1 cellular context compared by ENCODE assay signal in the genomic region with DNA sequence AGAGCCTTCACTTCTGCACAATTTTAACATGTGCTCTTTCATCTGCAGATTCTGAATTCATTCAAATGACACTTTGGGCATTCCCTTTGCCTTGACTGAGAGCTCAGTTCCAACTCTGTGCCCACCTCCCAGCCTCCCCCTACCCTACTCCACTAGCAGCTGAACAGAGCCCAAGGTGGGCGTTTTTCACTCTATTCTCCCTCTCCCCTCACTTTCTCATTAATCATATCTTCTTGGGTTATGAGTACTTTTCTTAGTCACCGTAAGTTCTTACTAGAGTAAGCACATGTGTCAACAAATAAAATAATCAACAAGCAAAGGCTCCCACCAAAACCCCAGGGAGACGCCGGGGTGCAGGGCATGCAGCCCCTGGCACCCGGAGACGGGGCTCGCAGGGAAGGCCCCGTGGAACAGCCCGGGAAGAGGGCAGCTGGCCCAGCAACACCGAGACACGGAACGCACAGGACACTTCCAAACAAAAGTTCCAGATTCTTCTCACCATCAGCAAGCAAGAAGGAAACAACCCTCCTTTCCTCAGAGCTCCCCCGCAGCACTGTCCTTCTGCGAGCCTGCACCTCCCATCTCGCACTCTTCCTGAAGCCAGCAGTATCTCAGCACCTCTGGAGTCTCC.
TF ChIP-seq lines count a peak whose summit lies in the region.

No MANE protein-coding gene starts in this region.

TF ChIP-seq in HepG2, 621 proteins besides CTCF, POLR2A, EP300 and RAD21 (continues in another document):
- TF ChIP-seq KDM6A (CRISPR knock-in tag; IDR thresholded peaks at IDR 0.05; ENCODE audit: low read depth) (no peak), CBX2 (IDR thresholded peaks at IDR 0.05; ENCODE audit: low read depth, low read length) (no peak), CBX2 (CRISPR knock-in tag; IDR thresholded peaks at IDR 0.05; ENCODE audit: low read depth) (no peak), ZNF451 (CRISPR knock-in tag; IDR thresholded peaks at IDR 0.05) (no peak), ZNF124 (CRISPR knock-in tag; IDR thresholded peaks at IDR 0.05) (no peak), ZNF761 (CRISPR knock-in tag; conservative IDR thresholded peaks at IDR 0.05) (no peak), ZNF782 (CRISPR knock-in tag; IDR thresholded peaks at IDR 0.05; ENCODE audit: borderline replicate concordance) (no peak), SP140L (CRISPR knock-in tag; IDR thresholded peaks at IDR 0.05; ENCODE audit: borderline replicate concordance) (no peak), CREB1 (IDR thresholded peaks at IDR 0.05) (no peak), CREB1 (CRISPR knock-in tag; IDR thresholded peaks at IDR 0.05) (no peak), ZZZ3 (CRISPR knock-in tag; IDR thresholded peaks at IDR 0.05; ENCODE audit: borderline replicate concordance) (no peak), SMC3 (IDR thresholded peaks at IDR 0.05; ENCODE audit: low read length) (no peak), ZNF234 (CRISPR knock-in tag; conservative IDR thresholded peaks at IDR 0.05) (no peak), ZNF3 (CRISPR knock-in tag; IDR thresholded peaks at IDR 0.05) (no peak), ZFP37 (CRISPR knock-in tag; IDR thresholded peaks at IDR 0.05; ENCODE audit: borderline replicate concordance) (peak; percentile 13; the same call in 1 of the 2 replicates), ZNF883 (CRISPR knock-in tag; IDR thresholded peaks at IDR 0.05; ENCODE audit: not compliant biosample characterization) (peak; percentile 7), ZNF317 (CRISPR knock-in tag; IDR thresholded peaks at IDR 0.05) (0 out of 2 replicates have a peak, but pooled peaks have one; percentile 7), ZNF101 (CRISPR knock-in tag; IDR thresholded peaks at IDR 0.05; ENCODE audit: borderline replicate concordance, low read depth) (no peak), ZNF768 (CRISPR knock-in tag; IDR thresholded peaks at IDR 0.05) (no peak), FIP1L1 (IDR thresholded peaks at IDR 0.05; ENCODE audit: borderline replicate concordance, insufficient read depth, low read depth, low read length) (no peak), MAFF (IDR thresholded peaks at IDR 0.05; ENCODE audit: low read depth, low read length) (no peak), NBN (conservative IDR thresholded peaks at IDR 0.05) (no peak), ZMYM4 (CRISPR knock-in tag; IDR thresholded peaks at IDR 0.05) (peak; percentile 0; the same call in 1 of the 2 replicates), ZNF232 (CRISPR knock-in tag; IDR thresholded peaks at IDR 0.05; ENCODE audit: borderline replicate concordance) (no peak), ZSCAN21 (CRISPR knock-in tag; IDR thresholded peaks at IDR 0.05; ENCODE audit: borderline replicate concordance) (0 out of 2 replicates have a peak, but pooled peaks have one; percentile 9), POLR2G (IDR thresholded peaks at IDR 0.05; ENCODE audit: low read depth, low read length) (no peak), MEIS2 (CRISPR knock-in tag; IDR thresholded peaks at IDR 0.05) (no peak), SP4 (CRISPR knock-in tag; IDR thresholded peaks at IDR 0.05) (0 out of 2 replicates have a peak, but pooled peaks have one; percentile 3), ZNF850 (CRISPR knock-in tag; conservative IDR thresholded peaks at IDR 0.05) (no peak), MTA3 (CRISPR knock-in tag; IDR thresholded peaks at IDR 0.05) (no peak), ZMAT3 (CRISPR knock-in tag; conservative IDR thresholded peaks at IDR 0.05) (0 out of 2 replicates have a peak, but pooled peaks have one; percentile 6), ZNF879 (CRISPR knock-in tag; IDR thresholded peaks at IDR 0.05) (peak; percentile 12; the same call in 1 of the 2 replicates), GTF3A (CRISPR knock-in tag; conservative IDR thresholded peaks at IDR 0.05) (no peak), POGZ (CRISPR knock-in tag; IDR thresholded peaks at IDR 0.05) (no peak), PCBP1 (IDR thresholded peaks at IDR 0.05; ENCODE audit: borderline replicate concordance, low read depth, low read length) (no peak)
- TF ChIP-seq, protein P1, sequence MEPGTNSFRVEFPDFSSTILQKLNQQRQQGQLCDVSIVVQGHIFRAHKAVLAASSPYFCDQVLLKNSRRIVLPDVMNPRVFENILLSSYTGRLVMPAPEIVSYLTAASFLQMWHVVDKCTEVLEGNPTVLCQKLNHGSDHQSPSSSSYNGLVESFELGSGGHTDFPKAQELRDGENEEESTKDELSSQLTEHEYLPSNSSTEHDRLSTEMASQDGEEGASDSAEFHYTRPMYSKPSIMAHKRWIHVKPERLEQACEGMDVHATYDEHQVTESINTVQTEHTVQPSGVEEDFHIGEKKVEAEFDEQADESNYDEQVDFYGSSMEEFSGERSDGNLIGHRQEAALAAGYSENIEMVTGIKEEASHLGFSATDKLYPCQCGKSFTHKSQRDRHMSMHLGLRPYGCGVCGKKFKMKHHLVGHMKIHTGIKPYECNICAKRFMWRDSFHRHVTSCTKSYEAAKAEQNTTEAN (CRISPR knock-in tag; conservative IDR thresholded peaks at IDR 0.05) = 0 out of 2 replicates have a peak, but pooled peaks have one; percentile 4
- TF ChIP-seq, protein P2, sequence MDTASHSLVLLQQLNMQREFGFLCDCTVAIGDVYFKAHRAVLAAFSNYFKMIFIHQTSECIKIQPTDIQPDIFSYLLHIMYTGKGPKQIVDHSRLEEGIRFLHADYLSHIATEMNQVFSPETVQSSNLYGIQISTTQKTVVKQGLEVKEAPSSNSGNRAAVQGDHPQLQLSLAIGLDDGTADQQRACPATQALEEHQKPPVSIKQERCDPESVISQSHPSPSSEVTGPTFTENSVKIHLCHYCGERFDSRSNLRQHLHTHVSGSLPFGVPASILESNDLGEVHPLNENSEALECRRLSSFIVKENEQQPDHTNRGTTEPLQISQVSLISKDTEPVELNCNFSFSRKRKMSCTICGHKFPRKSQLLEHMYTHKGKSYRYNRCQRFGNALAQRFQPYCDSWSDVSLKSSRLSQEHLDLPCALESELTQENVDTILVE (CRISPR knock-in tag; IDR thresholded peaks at IDR 0.05) = no peak
- TF ChIP-seq, protein P3, sequence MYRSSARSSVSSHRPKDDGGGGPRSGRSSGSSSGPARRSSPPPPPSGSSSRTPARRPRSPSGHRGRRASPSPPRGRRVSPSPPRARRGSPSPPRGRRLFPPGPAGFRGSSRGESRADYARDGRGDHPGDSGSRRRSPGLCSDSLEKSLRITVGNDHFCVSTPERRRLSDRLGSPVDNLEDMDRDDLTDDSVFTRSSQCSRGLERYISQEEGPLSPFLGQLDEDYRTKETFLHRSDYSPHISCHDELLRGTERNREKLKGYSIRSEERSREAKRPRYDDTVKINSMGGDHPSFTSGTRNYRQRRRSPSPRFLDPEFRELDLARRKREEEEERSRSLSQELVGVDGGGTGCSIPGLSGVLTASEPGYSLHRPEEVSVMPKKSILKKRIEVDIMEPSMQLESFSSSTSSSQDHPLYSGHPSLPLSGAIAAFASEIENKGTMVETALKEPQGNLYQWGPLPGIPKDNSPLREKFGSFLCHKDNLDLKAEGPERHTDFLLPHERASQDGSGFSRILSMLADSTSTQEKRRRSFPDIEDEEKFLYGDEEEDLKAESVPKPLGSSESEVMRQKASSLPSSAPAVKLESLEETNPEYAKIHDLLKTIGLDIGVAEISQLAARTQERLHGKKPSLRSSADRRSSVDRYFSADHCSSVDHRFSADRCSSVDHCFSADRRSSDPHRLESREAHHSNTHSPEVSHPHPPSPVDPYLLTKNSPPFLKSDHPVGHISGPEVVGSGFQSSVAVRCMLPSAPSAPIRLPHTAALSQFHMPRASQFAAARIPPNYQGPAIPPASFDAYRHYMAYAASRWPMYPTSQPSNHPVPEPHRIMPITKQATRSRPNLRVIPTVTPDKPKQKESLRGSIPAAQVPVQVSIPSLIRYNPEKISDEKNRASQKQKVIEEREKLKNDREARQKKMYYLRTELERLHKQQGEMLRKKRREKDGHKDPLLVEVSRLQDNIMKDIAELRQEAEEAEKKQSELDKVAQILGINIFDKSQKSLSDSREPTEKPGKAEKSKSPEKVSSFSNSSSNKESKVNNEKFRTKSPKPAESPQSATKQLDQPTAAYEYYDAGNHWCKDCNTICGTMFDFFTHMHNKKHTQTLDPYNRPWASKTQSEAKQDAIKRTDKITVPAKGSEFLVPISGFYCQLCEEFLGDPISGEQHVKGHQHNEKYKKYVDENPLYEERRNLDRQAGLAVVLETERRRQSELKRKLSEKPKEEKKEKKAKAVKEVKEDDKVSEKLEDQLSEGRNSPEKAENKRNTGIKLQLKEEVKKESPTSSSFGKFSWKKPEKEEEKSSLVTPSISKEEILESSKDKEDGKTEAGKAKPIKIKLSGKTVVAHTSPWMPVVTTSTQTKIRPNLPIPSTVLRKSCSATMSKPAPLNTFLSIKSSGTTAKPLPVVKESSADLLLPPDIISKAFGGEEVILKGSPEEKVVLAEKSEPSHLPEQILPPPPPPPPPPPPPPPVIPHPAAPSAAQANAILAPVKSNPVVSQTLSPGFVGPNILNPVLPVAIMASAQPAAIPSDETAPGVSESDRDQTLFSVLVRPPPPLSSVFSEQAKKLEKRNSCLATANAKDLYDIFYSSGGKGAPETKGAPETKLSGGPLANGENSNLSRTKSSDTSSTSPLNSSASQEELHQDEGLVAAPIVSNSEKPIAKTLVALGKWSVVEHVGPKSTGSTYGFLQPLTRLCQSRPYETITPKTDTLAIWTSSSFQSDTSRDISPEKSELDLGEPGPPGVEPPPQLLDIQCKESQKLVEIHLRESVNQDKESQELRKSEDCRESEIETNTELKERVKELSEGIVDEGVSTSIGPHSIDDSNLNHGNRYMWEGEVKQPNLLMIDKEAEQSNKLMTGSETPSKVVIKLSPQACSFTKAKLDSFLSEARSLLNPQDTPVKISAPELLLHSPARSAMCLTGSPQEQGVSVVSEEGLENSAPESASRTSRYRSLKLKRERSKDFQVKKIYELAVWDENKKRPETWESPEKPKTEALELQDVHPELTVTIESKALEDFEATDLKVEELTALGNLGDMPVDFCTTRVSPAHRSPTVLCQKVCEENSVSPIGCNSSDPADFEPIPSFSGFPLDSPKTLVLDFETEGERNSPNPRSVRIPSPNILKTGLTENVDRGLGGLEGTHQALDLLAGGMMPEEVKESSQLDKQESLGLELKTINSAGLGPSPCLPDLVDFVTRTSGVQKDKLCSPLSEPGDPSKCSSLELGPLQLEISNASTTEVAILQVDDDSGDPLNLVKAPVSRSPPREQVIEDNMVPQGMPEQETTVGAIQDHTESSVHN (CRISPR knock-in tag; IDR thresholded peaks at IDR 0.05) = 0 out of 2 replicates have a peak, but pooled peaks have one; percentile 16
- TF ChIP-seq, protein P4, sequence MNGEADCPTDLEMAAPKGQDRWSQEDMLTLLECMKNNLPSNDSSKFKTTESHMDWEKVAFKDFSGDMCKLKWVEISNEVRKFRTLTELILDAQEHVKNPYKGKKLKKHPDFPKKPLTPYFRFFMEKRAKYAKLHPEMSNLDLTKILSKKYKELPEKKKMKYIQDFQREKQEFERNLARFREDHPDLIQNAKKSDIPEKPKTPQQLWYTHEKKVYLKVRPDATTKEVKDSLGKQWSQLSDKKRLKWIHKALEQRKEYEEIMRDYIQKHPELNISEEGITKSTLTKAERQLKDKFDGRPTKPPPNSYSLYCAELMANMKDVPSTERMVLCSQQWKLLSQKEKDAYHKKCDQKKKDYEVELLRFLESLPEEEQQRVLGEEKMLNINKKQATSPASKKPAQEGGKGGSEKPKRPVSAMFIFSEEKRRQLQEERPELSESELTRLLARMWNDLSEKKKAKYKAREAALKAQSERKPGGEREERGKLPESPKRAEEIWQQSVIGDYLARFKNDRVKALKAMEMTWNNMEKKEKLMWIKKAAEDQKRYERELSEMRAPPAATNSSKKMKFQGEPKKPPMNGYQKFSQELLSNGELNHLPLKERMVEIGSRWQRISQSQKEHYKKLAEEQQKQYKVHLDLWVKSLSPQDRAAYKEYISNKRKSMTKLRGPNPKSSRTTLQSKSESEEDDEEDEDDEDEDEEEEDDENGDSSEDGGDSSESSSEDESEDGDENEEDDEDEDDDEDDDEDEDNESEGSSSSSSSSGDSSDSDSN (CRISPR knock-in tag; IDR thresholded peaks at IDR 0.05) = no peak
- TF ChIP-seq, protein P5, sequence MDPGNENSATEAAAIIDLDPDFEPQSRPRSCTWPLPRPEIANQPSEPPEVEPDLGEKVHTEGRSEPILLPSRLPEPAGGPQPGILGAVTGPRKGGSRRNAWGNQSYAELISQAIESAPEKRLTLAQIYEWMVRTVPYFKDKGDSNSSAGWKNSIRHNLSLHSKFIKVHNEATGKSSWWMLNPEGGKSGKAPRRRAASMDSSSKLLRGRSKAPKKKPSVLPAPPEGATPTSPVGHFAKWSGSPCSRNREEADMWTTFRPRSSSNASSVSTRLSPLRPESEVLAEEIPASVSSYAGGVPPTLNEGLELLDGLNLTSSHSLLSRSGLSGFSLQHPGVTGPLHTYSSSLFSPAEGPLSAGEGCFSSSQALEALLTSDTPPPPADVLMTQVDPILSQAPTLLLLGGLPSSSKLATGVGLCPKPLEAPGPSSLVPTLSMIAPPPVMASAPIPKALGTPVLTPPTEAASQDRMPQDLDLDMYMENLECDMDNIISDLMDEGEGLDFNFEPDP (CRISPR knock-in tag; conservative IDR thresholded peaks at IDR 0.05) = 0 out of 2 replicates have a peak, but pooled peaks have one; percentile 19
- TF ChIP-seq, protein P6, sequence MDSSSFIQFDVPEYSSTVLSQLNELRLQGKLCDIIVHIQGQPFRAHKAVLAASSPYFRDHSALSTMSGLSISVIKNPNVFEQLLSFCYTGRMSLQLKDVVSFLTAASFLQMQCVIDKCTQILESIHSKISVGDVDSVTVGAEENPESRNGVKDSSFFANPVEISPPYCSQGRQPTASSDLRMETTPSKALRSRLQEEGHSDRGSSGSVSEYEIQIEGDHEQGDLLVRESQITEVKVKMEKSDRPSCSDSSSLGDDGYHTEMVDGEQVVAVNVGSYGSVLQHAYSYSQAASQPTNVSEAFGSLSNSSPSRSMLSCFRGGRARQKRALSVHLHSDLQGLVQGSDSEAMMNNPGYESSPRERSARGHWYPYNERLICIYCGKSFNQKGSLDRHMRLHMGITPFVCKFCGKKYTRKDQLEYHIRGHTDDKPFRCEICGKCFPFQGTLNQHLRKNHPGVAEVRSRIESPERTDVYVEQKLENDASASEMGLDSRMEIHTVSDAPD (CRISPR knock-in tag; IDR thresholded peaks at IDR 0.05) = no peak
- TF ChIP-seq, protein P7, sequence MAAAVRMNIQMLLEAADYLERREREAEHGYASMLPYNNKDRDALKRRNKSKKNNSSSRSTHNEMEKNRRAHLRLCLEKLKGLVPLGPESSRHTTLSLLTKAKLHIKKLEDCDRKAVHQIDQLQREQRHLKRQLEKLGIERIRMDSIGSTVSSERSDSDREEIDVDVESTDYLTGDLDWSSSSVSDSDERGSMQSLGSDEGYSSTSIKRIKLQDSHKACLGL (CRISPR knock-in tag; IDR thresholded peaks at IDR 0.05) = no peak
- TF ChIP-seq, protein P8, sequence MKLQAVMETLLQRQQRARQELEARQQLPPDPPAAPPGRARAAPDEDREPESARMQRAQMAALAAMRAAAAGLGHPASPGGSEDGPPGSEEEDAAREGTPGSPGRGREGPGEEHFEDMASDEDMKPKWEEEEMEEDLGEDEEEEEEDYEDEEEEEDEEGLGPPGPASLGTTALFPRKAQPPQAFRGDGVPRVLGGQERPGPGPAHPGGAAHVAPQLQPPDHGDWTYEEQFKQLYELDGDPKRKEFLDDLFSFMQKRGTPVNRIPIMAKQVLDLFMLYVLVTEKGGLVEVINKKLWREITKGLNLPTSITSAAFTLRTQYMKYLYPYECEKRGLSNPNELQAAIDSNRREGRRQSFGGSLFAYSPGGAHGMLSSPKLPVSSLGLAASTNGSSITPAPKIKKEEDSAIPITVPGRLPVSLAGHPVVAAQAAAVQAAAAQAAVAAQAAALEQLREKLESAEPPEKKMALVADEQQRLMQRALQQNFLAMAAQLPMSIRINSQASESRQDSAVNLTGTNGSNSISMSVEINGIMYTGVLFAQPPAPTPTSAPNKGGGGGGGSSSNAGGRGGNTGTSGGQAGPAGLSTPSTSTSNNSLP (IDR thresholded peaks at IDR 0.05; ENCODE audit: low read depth, low read length) = no peak
- TF ChIP-seq, protein P9, sequence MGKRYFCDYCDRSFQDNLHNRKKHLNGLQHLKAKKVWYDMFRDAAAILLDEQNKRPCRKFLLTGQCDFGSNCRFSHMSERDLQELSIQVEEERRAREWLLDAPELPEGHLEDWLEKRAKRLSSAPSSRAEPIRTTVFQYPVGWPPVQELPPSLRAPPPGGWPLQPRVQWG (CRISPR knock-in tag; IDR thresholded peaks at IDR 0.05; ENCODE audit: borderline replicate concordance, low read depth) = no peak
